ENCODE assay signal across 1 cellular context in genomic region chr13:96020155-96020575, GRCh38.
TF ChIP-seq lines count a peak whose summit lies in the region.

No MANE protein-coding gene starts in this region.

TF ChIP-seq in HepG2, 621 proteins besides CTCF, POLR2A, EP300 and RAD21:
- TF ChIP-seq ZBTB40 (IDR thresholded peaks at IDR 0.05) (no peak), ZBTB40 (CRISPR knock-in tag; IDR thresholded peaks at IDR 0.05) (no peak), SRSF1 (optimal IDR thresholded peaks at IDR 0.05; ENCODE audit: low read depth, low read length) (no peak), ZFP36 (IDR thresholded peaks at IDR 0.05; ENCODE audit: borderline replicate concordance, low read depth, low read length, partially characterized antibody) (no peak), MIXL1 (CRISPR knock-in tag; IDR thresholded peaks at IDR 0.05) (0 out of 2 replicates have a peak, but pooled peaks have one; percentile 35), SMC3 (IDR thresholded peaks at IDR 0.05; ENCODE audit: low read length) (peak; percentile 80), HDAC2 (CRISPR knock-in tag; IDR thresholded peaks at IDR 0.05) (peak; percentile 39; the same call in 1 of the 2 replicates), STAG1 (CRISPR knock-in tag; IDR thresholded peaks at IDR 0.05) (peak; percentile 77)
